Comparison of ENCODE assay signal across 9 cellular contexts in the genomic region with DNA sequence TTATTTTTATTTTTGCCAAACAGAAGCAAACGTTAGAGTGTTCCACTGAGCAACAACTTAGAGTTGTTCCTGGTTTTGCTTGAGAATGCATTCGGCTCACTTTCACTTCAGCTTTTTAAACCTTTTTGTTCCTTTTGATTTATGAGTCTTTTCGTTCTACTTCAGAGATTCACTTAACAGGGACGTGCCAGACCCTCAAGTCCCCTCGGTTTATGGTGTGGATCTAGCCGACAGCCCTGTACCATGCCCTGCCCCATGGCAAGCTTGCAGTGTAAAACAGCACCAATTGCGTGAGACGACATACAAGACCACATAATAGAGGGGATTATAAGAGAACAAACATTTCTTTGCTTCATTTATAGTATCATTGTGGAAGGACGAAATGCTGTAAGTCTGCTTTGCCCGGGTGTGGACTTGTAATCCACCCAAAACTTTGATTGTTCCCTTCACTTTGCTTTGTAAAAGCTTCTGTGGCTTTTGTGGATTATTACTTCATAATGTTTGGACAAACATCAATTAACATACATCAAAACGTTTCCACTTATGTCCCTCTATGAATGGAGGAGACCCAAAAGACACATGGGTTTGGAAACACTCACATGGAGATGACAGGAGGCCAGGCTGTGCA.
DNase-seq lines count a peak whose midpoint lies in the region; ATAC-seq and TF ChIP-seq lines count a peak whose summit lies in the region.
"Had no signal": no experiment of that assay in that cellular context is flagged by ENCODE, and none has a peak within 500 bp of the region (broad histone marks: within the 10 kb centered on the region; RNA-seq: fewer than 3 reads in every experiment).

No MANE protein-coding gene starts in this region.

- no peaks in the 10 kb centered on the region for H3K9me3 Mint-ChIP-seq in mesothelial cell of epicardium
- no peaks in the 10 kb centered on the region for H3K9me3 Mint-ChIP-seq in endodermal cell

- H3K4me1 ChIP-seq in endodermal cell (ENCODE audit: control insufficient read depth, insufficient read depth, low read length) (no peaks in the 10 kb centered on the region), BE2C (no peaks in the 10 kb centered on the region)

- DNase-seq in GM06990 (ENCODE audit: extremely low read depth, insufficient read length), result peak; percentile 13
- peak; percentile 66 for DNase-seq in NCI-H748 treated with DMSO at 0.1 percent for 48 hours (lab: John Stamatoyannopoulos, UW)
- DNase-seq in mesothelial cell of epicardium (ENCODE audit: low spot score in 2 of 2, unreplicated experiment in 2 of 2), result no peak
- DNase-seq in endodermal cell, result no peak
- no peak for DNase-seq in NCI-H2196 treated with DMSO at 0.1 percent for 48 hours (lab: John Stamatoyannopoulos, UW; ENCODE audit: unreplicated experiment)
- no peak for DNase-seq in GM19240 (ENCODE audit: insufficient read length, low spot score)
- DNase-seq in BE2C, result no peak
- DNase-seq: DMS 273 treated with DMSO at 0.1 percent for 48 hours had no signal

- H3K36me3 ChIP-seq in GM06990 (ENCODE audit: control insufficient read depth, insufficient read depth, low read length), result no peaks in the 10 kb centered on the region
- no peaks in the 10 kb centered on the region for H3K36me3 ChIP-seq in endodermal cell (ENCODE audit: control insufficient read depth, insufficient read depth, low read length)
- H3K36me3 ChIP-seq in BE2C, result no peaks in the 10 kb centered on the region

- ATAC-seq in GM21717 (IDR thresholded peaks at IDR 0.05; ENCODE audit: unreplicated experiment), result peak; percentile 52

- H3K27ac Mint-ChIP-seq in mesothelial cell of epicardium (peak overlapping the region; percentile 65), endodermal cell (no peak overlapping the region)

- H3K27ac ChIP-seq in endodermal cell (ENCODE audit: low read depth, low read length), result no peak overlapping the region

- H3K4me3 Mint-ChIP-seq in mesothelial cell of epicardium (no peak overlapping the region), endodermal cell (no peak overlapping the region)

- 82 to 95% methylated on average over 5 to 11 of the region's 11 CpGs for WGBS in endodermal cell (ENCODE audit: insufficient coverage in 1 of 2, insufficient read length in 1 of 2), 2 experiments

- no peaks in the 10 kb centered on the region for H3K9me3 ChIP-seq in endodermal cell (ENCODE audit: control insufficient read depth, low read length)
- H3K9me3 ChIP-seq in BE2C, result no peaks in the 10 kb centered on the region

- no peaks in the 10 kb centered on the region for H3K27me3 ChIP-seq in GM06990 (replicated peaks; ENCODE audit: control insufficient read depth, insufficient read depth, low read length)
- H3K27me3 ChIP-seq in endodermal cell (ENCODE audit: control insufficient read depth, insufficient read depth, low read length, poor library complexity, severe bottlenecking), result no peaks in the 10 kb centered on the region
- no peaks in the 10 kb centered on the region for H3K27me3 ChIP-seq in BE2C

- H3K4me3 ChIP-seq in GM06990 (replicated peaks; ENCODE audit: low read depth, low read length) (no peak overlapping the region), endodermal cell (ENCODE audit: low read length) (no peak overlapping the region), BE2C (ENCODE audit: low read depth, low read length) (no peak overlapping the region)

- H3K4me1 Mint-ChIP-seq in mesothelial cell of epicardium (peaks cover 20% of the 10 kb centered on the region), endodermal cell (peaks cover 9% of the 10 kb centered on the region)

- H3K9ac ChIP-seq in endodermal cell (ENCODE audit: extremely low read depth, low read length, poor library complexity, severe bottlenecking), result no peak overlapping the region

- H3K36me3 Mint-ChIP-seq in mesothelial cell of epicardium (no peaks in the 10 kb centered on the region), endodermal cell (ENCODE audit: low read depth) (no peaks in the 10 kb centered on the region)

- H3K27me3 Mint-ChIP-seq in mesothelial cell of epicardium (ENCODE audit: low read depth) (no peaks in the 10 kb centered on the region), endodermal cell (ENCODE audit: insufficient read depth) (no peaks in the 10 kb centered on the region)

- no peak for TF ChIP-seq CTCF in GM06990 (IDR thresholded peaks at IDR 0.05; ENCODE audit: insufficient read depth, low read length, poor library complexity, severe bottlenecking)
- TF ChIP-seq CTCF in mesothelial cell of epicardium (IDR thresholded peaks at IDR 0.05; ENCODE audit: unreplicated experiment), result no peak
- no peak for TF ChIP-seq CTCF in endodermal cell (conservative IDR thresholded peaks at IDR 0.05)
- no peak for TF ChIP-seq CTCF in BE2C (IDR thresholded peaks at IDR 0.05; ENCODE audit: low read depth, low read length)

Comparison
In these comparisons a context has a peak if more than half of its experiments do, and no peak if none do; other contexts are left out.
1. DNase-seq: peak in GM06990 (single experiment) and NCI-H748 treated with DMSO at 0.1 percent for 48 hours (single experiment); none in mesothelial cell of epicardium (0 of 2), endodermal cell (single experiment), NCI-H2196 treated with DMSO at 0.1 percent for 48 hours (single experiment), GM19240 (single experiment) and BE2C (single experiment).